ENCODE assay signal across 16 cellular contexts in genomic region chr7:155722936-155723335, GRCh38.
"Had no signal": no experiment of that assay in that cellular context is flagged by ENCODE, and none has a peak within 500 bp of the region (broad histone marks: within the 10 kb centered on the region; RNA-seq: fewer than 3 reads in every experiment).

No MANE protein-coding gene starts in this region.

- H3K9me3 Mint-ChIP-seq: activated naive CD4-positive, alpha-beta T cell treated with anti-CD3 and anti-CD28 coated beads, Interleukin-2, amount 50 U/mL, for 72 hours; activated T-cell treated with anti-CD3 and anti-CD28 coated beads, Interleukin-2, amount 50 U/mL, for 72 hours; naive thymus-derived CD4-positive, alpha-beta T cell had no signal

- H3K36me3 Mint-ChIP-seq: activated naive CD4-positive, alpha-beta T cell treated with anti-CD3 and anti-CD28 coated beads, Interleukin-2, amount 50 U/mL, for 72 hours had no signal

- H3K4me3 ChIP-seq: gastroesophageal sphincter, heart right ventricle, mucosa of descending colon, thyroid gland had no signal

- H3K36me3 ChIP-seq: thyroid gland had no signal

- H3K4me3 Mint-ChIP-seq: activated T-cell treated with anti-CD3 and anti-CD28 coated beads, Interleukin-2, amount 50 U/mL, for 72 hours had no signal

- H3K27me3 ChIP-seq: gastroesophageal sphincter, heart right ventricle, thyroid gland had no signal

- H3K27ac Mint-ChIP-seq: activated naive CD4-positive, alpha-beta T cell treated with anti-CD3 and anti-CD28 coated beads, Interleukin-2, amount 50 U/mL, for 72 hours had no signal

- H3K9me3 ChIP-seq: gastroesophageal sphincter, heart right ventricle, mucosa of descending colon, thyroid gland had no signal

- FAIRE-seq: bronchial epithelial cell had no signal

- H3K27me3 Mint-ChIP-seq: naive thymus-derived CD4-positive, alpha-beta T cell had no signal

- H3K4me1 ChIP-seq: gastroesophageal sphincter, thyroid gland had no signal

- DNase-seq: activated CD4-positive, CD25-positive, alpha-beta regulatory T cell treated with anti-CD3 and anti-CD28 coated beads, Interleukin-2, amount 50 U/mL, for 72 hours; activated gamma-delta T cell; activated T-cell treated with anti-CD3 and anti-CD28 coated beads, Interleukin-2, amount 50 U/mL, for 72 hours; effector CD4-positive, alpha-beta T cell; heart right ventricle; mesenchymal stem cell; mucosa of descending colon; naive thymus-derived CD4-positive, alpha-beta T cell; retina; stimulated activated naive CD4-positive, alpha-beta T cell; T-helper 1 cell; thyroid gland had no signal

- ATAC-seq: activated naive CD4-positive, alpha-beta T cell treated with anti-CD3 and anti-CD28 coated beads, Interleukin-2, amount 50 U/mL, for 72 hours; activated T-cell treated with anti-CD3 and anti-CD28 coated beads, Interleukin-2, amount 50 U/mL, for 72 hours; esophagus mucosa; gastroesophageal sphincter; heart right ventricle; naive thymus-derived CD4-positive, alpha-beta T cell had no signal

- H3K27ac ChIP-seq: gastroesophageal sphincter, thyroid gland had no signal
